ENCODE assay signal across 1 cellular context in the genomic region with DNA sequence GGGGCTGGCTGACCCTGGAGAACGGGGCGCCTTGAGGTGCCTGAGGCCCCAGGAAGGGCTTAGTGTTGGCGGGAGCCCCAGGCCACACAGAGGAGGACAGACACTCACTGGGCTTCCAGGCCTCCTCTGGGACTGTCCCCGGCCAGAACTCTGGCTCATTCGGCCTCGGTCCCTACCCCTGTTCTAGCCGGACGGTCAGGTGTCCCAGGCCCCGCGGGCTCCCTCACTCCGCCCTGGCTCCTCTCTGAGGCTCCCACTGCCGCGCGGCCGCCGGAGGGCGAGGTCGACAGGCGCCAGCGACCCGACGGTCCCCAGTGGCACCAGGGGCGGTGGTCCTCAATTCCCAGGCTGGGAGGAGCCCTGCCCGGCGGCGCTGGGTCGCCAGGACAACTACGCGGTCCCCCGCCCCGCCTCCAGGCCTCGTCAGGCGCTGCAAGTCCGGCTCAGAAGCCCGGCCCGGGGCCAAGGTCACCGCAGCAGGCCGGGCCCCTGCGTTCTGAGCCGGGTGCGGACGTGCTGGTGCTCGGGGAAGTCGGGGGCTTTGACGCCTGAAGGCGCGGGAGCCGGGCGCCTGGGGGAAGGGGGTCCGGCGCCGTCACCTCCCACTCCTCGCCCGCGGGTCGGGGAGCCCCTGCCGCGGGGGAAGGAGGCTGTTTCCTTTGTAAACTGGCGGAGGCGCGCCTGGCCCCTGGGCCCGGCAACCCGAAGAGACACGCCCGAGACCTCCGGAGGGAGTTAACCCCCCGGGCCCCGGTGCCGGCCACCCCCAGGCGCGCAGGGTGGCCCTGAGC.
TF ChIP-seq lines count a peak whose summit lies in the region.

No MANE protein-coding gene starts in this region.

TF ChIP-seq in HepG2, 621 proteins besides CTCF, POLR2A, EP300 and RAD21 (continued from another document and continues in another):
- TF ChIP-seq ZNF263 (CRISPR knock-in tag; IDR thresholded peaks at IDR 0.05) (peak; percentile 62), HOMEZ (CRISPR knock-in tag; IDR thresholded peaks at IDR 0.05; ENCODE audit: low read depth) (no peak), HNF4G (IDR thresholded peaks at IDR 0.05; ENCODE audit: borderline replicate concordance, low read depth, low read length) (no peak), HNF4G (CRISPR knock-in tag; IDR thresholded peaks at IDR 0.05; ENCODE audit: borderline replicate concordance, low read depth) (0 out of 2 replicates have a peak, but pooled peaks have one; percentile 40), ZNF256 (CRISPR knock-in tag; conservative IDR thresholded peaks at IDR 0.05) (0 out of 2 replicates have a peak, but pooled peaks have one; percentile 48), ZFAT (CRISPR knock-in tag; conservative IDR thresholded peaks at IDR 0.05) (no peak), PHF5A (CRISPR knock-in tag; IDR thresholded peaks at IDR 0.05; ENCODE audit: low read depth, unreplicated experiment) (no peak), RFX3 (CRISPR knock-in tag; IDR thresholded peaks at IDR 0.05) (peak; percentile 77), ZSCAN29 (CRISPR knock-in tag; conservative IDR thresholded peaks at IDR 0.05) (0 out of 2 replicates have a peak, but pooled peaks have one; percentile 37), ZNF563 (CRISPR knock-in tag; IDR thresholded peaks at IDR 0.05) (peak; percentile 70; the same call in 1 of the 2 replicates), ZNF253 (CRISPR knock-in tag; IDR thresholded peaks at IDR 0.05; ENCODE audit: borderline replicate concordance) (no peak), GZF1 (CRISPR knock-in tag; IDR thresholded peaks at IDR 0.05) (no peak), HOXD1 (CRISPR knock-in tag; IDR thresholded peaks at IDR 0.05) (peak; percentile 87), POLR2AphosphoS2 (IDR thresholded peaks at IDR 0.05; ENCODE audit: low read depth, low read length) (no peak), HNRNPH1 (optimal IDR thresholded peaks at IDR 0.05; ENCODE audit: low read depth, low read length) (no peak), ZNF142 (CRISPR knock-in tag; IDR thresholded peaks at IDR 0.05) (peak; percentile 76; the same call in 1 of the 2 replicates), KLF12 (CRISPR knock-in tag; IDR thresholded peaks at IDR 0.05; ENCODE audit: borderline replicate concordance) (peak; percentile 46; the same call in 1 of the 2 replicates), ZFY (CRISPR knock-in tag; IDR thresholded peaks at IDR 0.05) (peak; percentile 90), WIZ (CRISPR knock-in tag; IDR thresholded peaks at IDR 0.05) (no peak), NBN (conservative IDR thresholded peaks at IDR 0.05) (no peak), GLI4 (CRISPR knock-in tag; IDR thresholded peaks at IDR 0.05; ENCODE audit: borderline replicate concordance) (no peak), GFI1 (CRISPR knock-in tag; IDR thresholded peaks at IDR 0.05; ENCODE audit: borderline replicate concordance) (no peak), STAG1 (CRISPR knock-in tag; IDR thresholded peaks at IDR 0.05) (no peak), KMT2A (CRISPR knock-in tag; IDR thresholded peaks at IDR 0.05) (no peak; the same call in 1 of the 2 replicates), ZNF251 (CRISPR knock-in tag; IDR thresholded peaks at IDR 0.05) (no peak), AKAP8 (CRISPR knock-in tag; IDR thresholded peaks at IDR 0.05) (peak; percentile 80; the same call in 1 of the 2 replicates), GATA4 (IDR thresholded peaks at IDR 0.05; ENCODE audit: borderline replicate concordance, low read depth) (0 out of 2 replicates have a peak, but pooled peaks have one; percentile 21), ZMYM4 (CRISPR knock-in tag; IDR thresholded peaks at IDR 0.05) (0 out of 2 replicates have a peak, but pooled peaks have one; percentile 23), NFIB (CRISPR knock-in tag; IDR thresholded peaks at IDR 0.05; ENCODE audit: borderline replicate concordance) (no peak), FOXA3 (CRISPR knock-in tag; IDR thresholded peaks at IDR 0.05) (peak; percentile 37; the same call in 1 of the 2 replicates), ETS1 (CRISPR knock-in tag; IDR thresholded peaks at IDR 0.05) (0 out of 2 replicates have a peak, but pooled peaks have one; percentile 23), ZNF703 (CRISPR knock-in tag; IDR thresholded peaks at IDR 0.05; ENCODE audit: borderline replicate concordance) (peak; percentile 31; the same call in 1 of the 2 replicates), HMG20A (CRISPR knock-in tag; IDR thresholded peaks at IDR 0.05; ENCODE audit: borderline replicate concordance) (no peak), HOXA3 (CRISPR knock-in tag; IDR thresholded peaks at IDR 0.05) (peak; percentile 66)
- TF ChIP-seq, protein P1, sequence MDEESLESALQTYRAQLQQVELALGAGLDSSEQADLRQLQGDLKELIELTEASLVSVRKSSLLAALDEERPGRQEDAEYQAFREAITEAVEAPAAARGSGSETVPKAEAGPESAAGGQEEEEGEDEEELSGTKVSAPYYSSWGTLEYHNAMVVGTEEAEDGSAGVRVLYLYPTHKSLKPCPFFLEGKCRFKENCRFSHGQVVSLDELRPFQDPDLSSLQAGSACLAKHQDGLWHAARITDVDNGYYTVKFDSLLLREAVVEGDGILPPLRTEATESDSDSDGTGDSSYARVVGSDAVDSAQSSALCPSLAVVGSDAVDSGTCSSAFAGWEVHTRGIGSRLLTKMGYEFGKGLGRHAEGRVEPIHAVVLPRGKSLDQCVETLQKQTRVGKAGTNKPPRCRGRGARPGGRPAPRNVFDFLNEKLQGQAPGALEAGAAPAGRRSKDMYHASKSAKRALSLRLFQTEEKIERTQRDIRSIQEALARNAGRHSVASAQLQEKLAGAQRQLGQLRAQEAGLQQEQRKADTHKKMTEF (CRISPR knock-in tag; IDR thresholded peaks at IDR 0.05), result peak; percentile 74; the same call in 1 of the 2 replicates
- TF ChIP-seq, protein P2, sequence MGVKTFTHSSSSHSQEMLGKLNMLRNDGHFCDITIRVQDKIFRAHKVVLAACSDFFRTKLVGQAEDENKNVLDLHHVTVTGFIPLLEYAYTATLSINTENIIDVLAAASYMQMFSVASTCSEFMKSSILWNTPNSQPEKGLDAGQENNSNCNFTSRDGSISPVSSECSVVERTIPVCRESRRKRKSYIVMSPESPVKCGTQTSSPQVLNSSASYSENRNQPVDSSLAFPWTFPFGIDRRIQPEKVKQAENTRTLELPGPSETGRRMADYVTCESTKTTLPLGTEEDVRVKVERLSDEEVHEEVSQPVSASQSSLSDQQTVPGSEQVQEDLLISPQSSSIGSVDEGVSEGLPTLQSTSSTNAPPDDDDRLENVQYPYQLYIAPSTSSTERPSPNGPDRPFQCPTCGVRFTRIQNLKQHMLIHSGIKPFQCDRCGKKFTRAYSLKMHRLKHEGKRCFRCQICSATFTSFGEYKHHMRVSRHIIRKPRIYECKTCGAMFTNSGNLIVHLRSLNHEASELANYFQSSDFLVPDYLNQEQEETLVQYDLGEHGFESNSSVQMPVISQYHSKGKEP (CRISPR knock-in tag; IDR thresholded peaks at IDR 0.05), result no peak
- TF ChIP-seq, protein P3, sequence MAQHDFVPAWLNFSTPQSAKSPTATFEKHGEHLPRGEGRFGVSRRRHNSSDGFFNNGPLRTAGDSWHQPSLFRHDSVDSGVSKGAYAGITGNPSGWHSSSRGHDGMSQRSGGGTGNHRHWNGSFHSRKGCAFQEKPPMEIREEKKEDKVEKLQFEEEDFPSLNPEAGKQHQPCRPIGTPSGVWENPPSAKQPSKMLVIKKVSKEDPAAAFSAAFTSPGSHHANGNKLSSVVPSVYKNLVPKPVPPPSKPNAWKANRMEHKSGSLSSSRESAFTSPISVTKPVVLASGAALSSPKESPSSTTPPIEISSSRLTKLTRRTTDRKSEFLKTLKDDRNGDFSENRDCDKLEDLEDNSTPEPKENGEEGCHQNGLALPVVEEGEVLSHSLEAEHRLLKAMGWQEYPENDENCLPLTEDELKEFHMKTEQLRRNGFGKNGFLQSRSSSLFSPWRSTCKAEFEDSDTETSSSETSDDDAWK (CRISPR knock-in tag; IDR thresholded peaks at IDR 0.05), result no peak
- TF ChIP-seq, protein P4, sequence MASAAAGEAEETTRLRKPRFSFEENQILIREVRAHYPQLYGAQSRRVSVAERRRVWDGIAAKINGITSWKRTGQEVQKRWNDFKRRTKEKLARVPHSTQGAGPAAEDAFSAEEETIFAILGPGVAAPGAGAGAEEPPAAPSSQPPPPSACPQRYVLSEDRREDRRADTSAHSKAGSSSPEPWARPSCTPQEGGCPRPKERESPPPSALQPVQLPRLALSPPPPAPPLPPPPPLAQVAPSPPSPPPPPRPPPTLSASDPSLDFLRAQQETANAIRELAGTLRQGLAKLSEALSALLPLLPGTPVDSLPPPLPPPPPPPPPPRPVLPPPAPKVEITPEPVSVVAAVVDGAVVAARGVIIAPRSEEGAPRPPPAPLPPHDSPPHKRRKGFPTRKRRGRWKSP (CRISPR knock-in tag; IDR thresholded peaks at IDR 0.05), result peak; percentile 42; the same call in 1 of the 2 replicates
- TF ChIP-seq, protein P5, sequence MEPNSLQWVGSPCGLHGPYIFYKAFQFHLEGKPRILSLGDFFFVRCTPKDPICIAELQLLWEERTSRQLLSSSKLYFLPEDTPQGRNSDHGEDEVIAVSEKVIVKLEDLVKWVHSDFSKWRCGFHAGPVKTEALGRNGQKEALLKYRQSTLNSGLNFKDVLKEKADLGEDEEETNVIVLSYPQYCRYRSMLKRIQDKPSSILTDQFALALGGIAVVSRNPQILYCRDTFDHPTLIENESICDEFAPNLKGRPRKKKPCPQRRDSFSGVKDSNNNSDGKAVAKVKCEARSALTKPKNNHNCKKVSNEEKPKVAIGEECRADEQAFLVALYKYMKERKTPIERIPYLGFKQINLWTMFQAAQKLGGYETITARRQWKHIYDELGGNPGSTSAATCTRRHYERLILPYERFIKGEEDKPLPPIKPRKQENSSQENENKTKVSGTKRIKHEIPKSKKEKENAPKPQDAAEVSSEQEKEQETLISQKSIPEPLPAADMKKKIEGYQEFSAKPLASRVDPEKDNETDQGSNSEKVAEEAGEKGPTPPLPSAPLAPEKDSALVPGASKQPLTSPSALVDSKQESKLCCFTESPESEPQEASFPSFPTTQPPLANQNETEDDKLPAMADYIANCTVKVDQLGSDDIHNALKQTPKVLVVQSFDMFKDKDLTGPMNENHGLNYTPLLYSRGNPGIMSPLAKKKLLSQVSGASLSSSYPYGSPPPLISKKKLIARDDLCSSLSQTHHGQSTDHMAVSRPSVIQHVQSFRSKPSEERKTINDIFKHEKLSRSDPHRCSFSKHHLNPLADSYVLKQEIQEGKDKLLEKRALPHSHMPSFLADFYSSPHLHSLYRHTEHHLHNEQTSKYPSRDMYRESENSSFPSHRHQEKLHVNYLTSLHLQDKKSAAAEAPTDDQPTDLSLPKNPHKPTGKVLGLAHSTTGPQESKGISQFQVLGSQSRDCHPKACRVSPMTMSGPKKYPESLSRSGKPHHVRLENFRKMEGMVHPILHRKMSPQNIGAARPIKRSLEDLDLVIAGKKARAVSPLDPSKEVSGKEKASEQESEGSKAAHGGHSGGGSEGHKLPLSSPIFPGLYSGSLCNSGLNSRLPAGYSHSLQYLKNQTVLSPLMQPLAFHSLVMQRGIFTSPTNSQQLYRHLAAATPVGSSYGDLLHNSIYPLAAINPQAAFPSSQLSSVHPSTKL (CRISPR knock-in tag; IDR thresholded peaks at IDR 0.05), result peak; percentile 52; the same call in 1 of the 2 replicates
